Comparison of ENCODE assay signal across 21 cellular contexts in genomic region chr11:115561116-115561515, GRCh38. TPM values are rescaled to one million over a fixed set of nuclear protein-coding genes. Genes with fewer than 3 reads are reported as not detected.
DNase-seq lines count a peak whose midpoint lies in the region; ATAC-seq and TF ChIP-seq lines count a peak whose summit lies in the region.
"Had no signal": no experiment of that assay in that cellular context is flagged by ENCODE, and none has a peak within 500 bp of the region (broad histone marks: within the 10 kb centered on the region; RNA-seq: fewer than 3 reads in every experiment).

No MANE protein-coding gene starts in this region.

- H3K9me3 ChIP-seq in heart left ventricle: no peaks in the 10 kb centered on the region
- H3K9me3 ChIP-seq: BLaER1 had no signal

- no peaks in the 10 kb centered on the region for H3K9me3 Mint-ChIP-seq in T-cell
- no peaks in the 10 kb centered on the region for H3K9me3 Mint-ChIP-seq in osteocyte (ENCODE audit: unreplicated experiment)
- H3K9me3 Mint-ChIP-seq: CD8-positive, alpha-beta T cell had no signal

- CTCF ChIA-PET in T-cell (lab: Charles Lee): no interaction called here

- H3K4me1 ChIP-seq in heart left ventricle: peaks cover 0 to 2% (median 0%) of the 10 kb centered on the region in 12 donors

- ATAC-seq in heart left ventricle (no peak), T-cell (replicated peaks in 1 of 4) (no peak)
- ATAC-seq: CD8-positive, alpha-beta T cell; GM12878 had no signal

- H3K4me1 Mint-ChIP-seq in T-cell: no peaks in the 10 kb centered on the region
- no peaks in the 10 kb centered on the region for H3K4me1 Mint-ChIP-seq in osteocyte (ENCODE audit: unreplicated experiment)
- H3K4me1 Mint-ChIP-seq: B cell; CD4-positive, CD25-positive, alpha-beta regulatory T cell had no signal

- TF ChIP-seq CTCF in heart left ventricle (IDR thresholded peaks at IDR 0.05) (no peak), osteocyte (IDR thresholded peaks at IDR 0.05) (no peak)

- DNase-seq in cardiac septum (ENCODE audit: low spot score) (peak; percentile 9), heart left ventricle (no peak), globus pallidus (ENCODE audit: low spot score) (peak; percentile 12), pons (ENCODE audit: low spot score) (peak; percentile 22), T-cell (no peak), osteocyte (ENCODE audit: extremely low spot score, unreplicated experiment) (no peak)
- DNase-seq in central memory CD4-positive, alpha-beta T cell: no peak
- DNase-seq: CD4-positive, CD25-positive, alpha-beta regulatory T cell; CD8-positive, alpha-beta T cell; DMS 273 treated with DMSO at 0.1 percent for 48 hours; DMS79; EL; GDM1; GM23248; H7; HCEC 1CT had no signal

- 76 to 86% (median 78%) methylated on average over 2 of the region's 2 CpGs for WGBS in heart left ventricle, 4 donors

- no peak for TF ChIP-seq POLR2A in heart left ventricle (IDR thresholded peaks at IDR 0.05)

- H3K4me3 ChIP-seq in heart left ventricle: no peak overlapping the region
- H3K4me3 ChIP-seq: BLaER1, GM12878, GM23248 had no signal

- intact Hi-C loops in cardiac septum (cut with DNase I): no loop called here
- intact Hi-C loops in heart left ventricle (cut with DNase I): no loop called here

- H3K4me3 Mint-ChIP-seq in T-cell (no peak overlapping the region), osteocyte (ENCODE audit: unreplicated experiment) (no peak overlapping the region)
- H3K4me3 Mint-ChIP-seq: B cell; CD4-positive, CD25-positive, alpha-beta regulatory T cell; CD8-positive, alpha-beta T cell had no signal

- H3K36me3 ChIP-seq in heart left ventricle: no peaks in the 10 kb centered on the region
- H3K36me3 ChIP-seq: BLaER1 had no signal

- POLR2A ChIA-PET in T-cell (lab: Charles Lee): no interaction called here

- H3K27me3 ChIP-seq in heart left ventricle: no peaks in the 10 kb centered on the region
- H3K27me3 ChIP-seq: BLaER1 had no signal

- H3K27ac Mint-ChIP-seq in T-cell (no peak overlapping the region), osteocyte (ENCODE audit: unreplicated experiment) (no peak overlapping the region)
- H3K27ac Mint-ChIP-seq: B cell; CD4-positive, CD25-positive, alpha-beta regulatory T cell; CD8-positive, alpha-beta T cell had no signal

- H3K27me3 Mint-ChIP-seq in T-cell: peaks cover 0 to 5% of the 10 kb centered on the region in 2 donors
- H3K27me3 Mint-ChIP-seq in osteocyte (ENCODE audit: unreplicated experiment): peaks cover 34% of the 10 kb centered on the region
- H3K27me3 Mint-ChIP-seq: B cell had no signal

- H3K27ac ChIP-seq in heart left ventricle: no peak overlapping the region
- H3K27ac ChIP-seq: 22Rv1, BLaER1, C4-2B, GM23248 had no signal

- H3K36me3 Mint-ChIP-seq in T-cell (no peaks in the 10 kb centered on the region), osteocyte (ENCODE audit: unreplicated experiment) (no peaks in the 10 kb centered on the region)
- H3K36me3 Mint-ChIP-seq: CD4-positive, CD25-positive, alpha-beta regulatory T cell; CD8-positive, alpha-beta T cell had no signal

RNA-seq across cellular contexts. Expression of gene CADM1, which starts 56.9 kb away (rescaled TPM):
- total RNA-seq in cardiac septum (36.0 TPM), heart left ventricle (10 to 100 TPM; 21.0 to 80.2 (median 45.8) TPM), T-cell (1 to 10 TPM; 2.1 to 6.7 (median 3.1) TPM), osteocyte (19.6 and 24.2 TPM in 2 replicates)
- 10 to 100 TPM; 11.4 to 33.4 TPM for polyA plus RNA-seq in heart left ventricle

Comparison
In these comparisons a context has a peak if more than half of its experiments do, and no peak if none do; other contexts are left out.
1. DNase-seq: peak in cardiac septum (single experiment), globus pallidus (single experiment) and pons (single experiment); none in heart left ventricle (0 of 5), T-cell (0 of 34), central memory CD4-positive, alpha-beta T cell (single experiment) and osteocyte (single experiment).